12 cellular contexts compared by ENCODE assay signal in genomic region chr11:122723576-122723975, GRCh38.
A peak's percentile ranks its signal among the peaks of the same experiment; 100 is the strongest.
DNase-seq lines count a peak whose midpoint lies in the region; ATAC-seq lines count a peak whose summit lies in the region.
"Had no signal": no experiment of that assay in that cellular context is flagged by ENCODE, and none has a peak within 500 bp of the region (broad histone marks: within the 10 kb centered on the region; RNA-seq: fewer than 3 reads in every experiment).

No MANE protein-coding gene starts in this region.

- ATAC-seq in GM21360 (IDR thresholded peaks at IDR 0.05; ENCODE audit: unreplicated experiment) = no peak
- ATAC-seq: K562 had no signal

- DNase-seq in stimulated activated naive CD4-positive, alpha-beta T cell treated with Interleukin-2 at 50 U/mL for 16 hours (lab: John Stamatoyannopoulos, UW) = peak; percentile 25
- DNase-seq in stimulated activated naive CD4-positive, alpha-beta T cell (lab: John Stamatoyannopoulos, UW) = no peak
- peak; percentile 68 for DNase-seq in activated CD4-positive, alpha-beta memory T cell treated with anti-CD3 and anti-CD28 coated beads for 36 hours
- DNase-seq in fibroblast of peridontal ligament (ENCODE audit: extremely low read depth) (peak; percentile 61), DMS153 treated with DMSO at 0.1 percent for 48 hours (lab: John Stamatoyannopoulos, UW; ENCODE audit: unreplicated experiment) (no peak), medulla oblongata (ENCODE audit: extremely low spot score) (no peak), amygdala (lab: John Stamatoyannopoulos, UW) (no peak)
- DNase-seq: activated CD8-positive, alpha-beta memory T cell treated with anti-CD3 and anti-CD28 coated beads for 24 hours; kidney glomerular epithelial cell; SHP77 treated with DMSO at 0.1 percent for 48 hours had no signal

- POLR2A ChIA-PET in activated CD4-positive, alpha-beta memory T cell treated with anti-CD3 and anti-CD28 coated beads for 36 hours (lab: Charles Lee) = interaction anchor here (0.9 to 1.5 kb wide), 5 partner anchors 11 to 28 kb away, joined by 3 read pairs; no protein-coding TSS in a partner anchor

- H3K9me3 Mint-ChIP-seq in activated CD4-positive, alpha-beta memory T cell treated with anti-CD3 and anti-CD28 coated beads for 36 hours = no peaks in the 10 kb centered on the region

- peaks cover 66% of the 10 kb centered on the region for H3K4me1 Mint-ChIP-seq in activated CD4-positive, alpha-beta memory T cell treated with anti-CD3 and anti-CD28 coated beads for 36 hours (ENCODE audit: low read depth)

- CTCF ChIA-PET in activated CD4-positive, alpha-beta memory T cell treated with anti-CD3 and anti-CD28 coated beads for 36 hours (lab: Charles Lee) = interaction anchor here (0.5 to 2.2 kb wide), 5 partner anchors 24 to 67 kb away, joined by 3 to 6 read pairs (median 3); no protein-coding TSS in a partner anchor

- no peaks in the 10 kb centered on the region for H3K36me3 Mint-ChIP-seq in activated CD4-positive, alpha-beta memory T cell treated with anti-CD3 and anti-CD28 coated beads for 36 hours

- no peaks in the 10 kb centered on the region for H3K27me3 Mint-ChIP-seq in activated CD4-positive, alpha-beta memory T cell treated with anti-CD3 and anti-CD28 coated beads for 36 hours

- H3K27ac Mint-ChIP-seq in activated CD4-positive, alpha-beta memory T cell treated with anti-CD3 and anti-CD28 coated beads for 36 hours = peak overlapping the region; percentile 34

- no peak overlapping the region for H3K4me3 Mint-ChIP-seq in activated CD4-positive, alpha-beta memory T cell treated with anti-CD3 and anti-CD28 coated beads for 36 hours

- intact Hi-C loops in activated CD4-positive, alpha-beta memory T cell treated with anti-CD3 and anti-CD28 coated beads for 36 hours (cut with micrococcal nuclease) = loop anchor here (1.0 to 2.0 kb wide), 4 partner anchors 19 to 48 kb away; no protein-coding TSS in a partner anchor

Comparison
In these comparisons a context has a peak if more than half of its experiments do, and no peak if none do; other contexts are left out.
1. DNase-seq: peak in stimulated activated naive CD4-positive, alpha-beta T cell treated with Interleukin-2 at 50 U/mL for 16 hours (single experiment), activated CD4-positive, alpha-beta memory T cell treated with anti-CD3 and anti-CD28 coated beads for 36 hours (single experiment) and fibroblast of peridontal ligament (single experiment); none in stimulated activated naive CD4-positive, alpha-beta T cell (0 of 6), DMS153 treated with DMSO at 0.1 percent for 48 hours (single experiment), medulla oblongata (single experiment) and amygdala (0 of 56).